ENCODE assay signal across 1 cellular context in the genomic region with DNA sequence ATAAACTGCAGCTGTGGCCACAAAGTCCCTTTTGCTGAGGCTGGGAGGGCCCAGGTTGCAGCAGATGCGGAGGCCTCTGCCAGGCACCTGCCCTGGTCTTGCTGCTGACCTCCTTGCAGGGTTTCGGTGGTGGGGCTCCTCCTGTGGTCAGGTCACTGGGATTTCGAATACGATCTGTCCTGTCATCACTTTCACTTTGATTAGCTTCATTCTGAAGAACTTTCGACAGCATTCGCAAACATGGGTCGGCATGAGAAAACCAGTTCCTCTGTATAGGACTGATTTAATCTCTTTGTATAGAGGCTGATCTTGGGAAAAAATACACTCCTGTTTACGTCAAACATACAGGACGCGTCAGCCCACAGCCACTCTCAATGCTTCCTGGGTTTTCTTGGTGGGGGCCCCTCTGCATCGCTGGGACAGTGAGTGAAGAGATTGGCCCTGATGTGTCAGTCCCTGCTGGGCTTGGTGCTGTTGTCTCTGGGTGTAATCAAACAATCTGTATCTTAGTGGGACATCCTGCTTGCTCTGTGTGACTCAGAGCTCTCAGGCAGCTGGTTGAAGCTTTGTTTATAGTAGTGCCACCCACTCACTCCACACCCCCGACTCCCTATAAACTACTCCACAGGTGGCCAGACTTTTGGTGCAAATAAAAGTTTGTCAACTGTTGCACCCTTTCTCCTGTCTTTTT.
A peak's percentile ranks its signal among the peaks of the same experiment; 100 is the strongest.
TF ChIP-seq lines count a peak whose summit lies in the region.

No MANE protein-coding gene starts in this region.

TF ChIP-seq in H1, 55 proteins besides CTCF, POLR2A, EP300 and RAD21:
- TF ChIP-seq HDAC2 (IDR thresholded peaks at IDR 0.05; ENCODE audit: borderline replicate concordance in 1 of 2, low read depth in 2 of 2, low read length in 2 of 2), result no peak
- TF ChIP-seq, protein P1, sequence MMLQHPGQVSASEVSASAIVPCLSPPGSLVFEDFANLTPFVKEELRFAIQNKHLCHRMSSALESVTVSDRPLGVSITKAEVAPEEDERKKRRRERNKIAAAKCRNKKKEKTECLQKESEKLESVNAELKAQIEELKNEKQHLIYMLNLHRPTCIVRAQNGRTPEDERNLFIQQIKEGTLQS (IDR thresholded peaks at IDR 0.05; ENCODE audit: insufficient read depth, low read depth, low read length), result no peak
- TF ChIP-seq POLR2AphosphoS5 (IDR thresholded peaks at IDR 0.05; ENCODE audit: low read depth, low read length), result no peak
- TF ChIP-seq EGR1 (IDR thresholded peaks at IDR 0.05; ENCODE audit: borderline replicate concordance, low read depth, low read length), result peak; percentile 47; the same call in 1 of the 2 replicates
- no peak for TF ChIP-seq SUZ12 (IDR thresholded peaks at IDR 0.05; ENCODE audit: low read length)
- no peak for TF ChIP-seq TAF1 (IDR thresholded peaks at IDR 0.05; ENCODE audit: low read depth, low read length)
- no peak for TF ChIP-seq FOSL1 (IDR thresholded peaks at IDR 0.05; ENCODE audit: insufficient read depth, low read depth, low read length)
- TF ChIP-seq BACH1 (IDR thresholded peaks at IDR 0.05; ENCODE audit: low read length), result no peak
